ENCODE assay signal across 10 cellular contexts in the genomic region with DNA sequence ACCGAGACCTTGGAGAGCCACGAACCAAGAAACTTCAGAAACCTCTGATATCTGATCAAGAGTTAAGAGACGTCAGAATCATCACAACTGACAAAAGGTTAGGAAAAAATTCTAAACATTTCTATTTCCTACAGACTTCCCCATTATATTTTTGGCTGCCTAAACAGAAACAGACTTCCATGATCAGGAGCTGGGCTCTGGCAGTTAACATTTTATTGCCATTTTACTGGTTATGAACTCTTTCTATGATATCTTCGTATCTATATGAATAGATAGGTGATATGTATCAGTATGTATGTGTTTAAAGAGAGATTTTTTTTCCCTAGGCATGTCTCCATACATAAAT. TPM values are rescaled to one million over a fixed set of nuclear protein-coding genes. Genes with fewer than 3 reads are reported as not detected.
A peak's percentile ranks its signal among the peaks of the same experiment; 100 is the strongest.
DNase-seq lines count a peak whose midpoint lies in the region; ATAC-seq, FAIRE-seq and TF ChIP-seq lines count a peak whose summit lies in the region.
"Had no signal": no experiment of that assay in that cellular context is flagged by ENCODE, and none has a peak within 500 bp of the region (broad histone marks: within the 10 kb centered on the region; RNA-seq: fewer than 3 reads in every experiment).

No MANE protein-coding gene starts in this region.

- ATAC-seq in GM18519 (IDR thresholded peaks at IDR 0.05; ENCODE audit: low FRiP score, unreplicated experiment): no peak

- no peaks in the 10 kb centered on the region for H3K27me3 ChIP-seq in Loucy (ENCODE audit: insufficient read depth, low read length, poor library complexity, severe bottlenecking)

- TF ChIP-seq CTCF in Loucy (conservative IDR thresholded peaks at IDR 0.05; ENCODE audit: low read length) (no peak; the same call in 1 of the 2 replicates), epithelial cell of proximal tubule (conservative IDR thresholded peaks at IDR 0.05; ENCODE audit: low read depth, low read length) (no peak)

- H3K9me3 ChIP-seq in Loucy (ENCODE audit: insufficient read depth, low read depth, low read length): no peaks in the 10 kb centered on the region

- H3K9me2 ChIP-seq in Loucy (replicated peaks; ENCODE audit: low read depth, low read length): no peaks in the 10 kb centered on the region

- no peak for FAIRE-seq in urothelium cell line (lab: Jason Lieb, UNC)

- H3K79me2 ChIP-seq in Loucy (ENCODE audit: insufficient read depth, low read length): no peaks in the 10 kb centered on the region

- peak overlapping the region; percentile 66 for H3K9ac ChIP-seq in Loucy (ENCODE audit: low read depth, low read length, poor library complexity, severe bottlenecking)

- H3K4me3 ChIP-seq in Loucy (ENCODE audit: low read length, poor library complexity, severe bottlenecking) (peak overlapping the region; percentile 71), epithelial cell of proximal tubule (ENCODE audit: low read depth, low read length) (peak overlapping the region; percentile 47), skeletal muscle cell (ENCODE audit: low read depth, low read length) (peak overlapping the region; percentile 33)

- H3K4me2 ChIP-seq in Loucy (ENCODE audit: low read depth, low read length, poor library complexity, severe bottlenecking): peak overlapping the region; percentile 54

- H3F3A ChIP-seq in Loucy (ENCODE audit: low read depth): no peaks in the 10 kb centered on the region

- peaks cover 31% of the 10 kb centered on the region for H3K4me1 ChIP-seq in Loucy (ENCODE audit: insufficient read depth, low read length, poor library complexity, severe bottlenecking)

- H3K36me3 ChIP-seq in Loucy (ENCODE audit: insufficient read depth, low read length): no peaks in the 10 kb centered on the region

- DNase-seq in SIG-M5 treated with dmso at 0.1 percent for 504 hours (lab: John Stamatoyannopoulos, UW; ENCODE audit: unreplicated experiment) (peak; percentile 50), SIG-M5 (lab: John Stamatoyannopoulos, UW) (no peak), epithelial cell of proximal tubule (ENCODE audit: low read depth) (no peak), skeletal muscle cell (ENCODE audit: low read depth) (no peak), COLO668 (lab: John Stamatoyannopoulos, UW; ENCODE audit: unreplicated experiment) (no peak), urothelium cell line (ENCODE audit: low spot score) (no peak)
- DNase-seq: NCI-H2171 had no signal

- peak overlapping the region; percentile 61 for H2AFZ ChIP-seq in Loucy (ENCODE audit: low read length)

- no peaks in the 10 kb centered on the region for H4K20me1 ChIP-seq in Loucy (ENCODE audit: insufficient read depth, low read length, poor library complexity, severe bottlenecking)

RNA-seq across cellular contexts. Expression of gene PPP1R1C, which starts 31.1 kb away (rescaled TPM):
- total RNA-seq in epithelial cell of proximal tubule: 0.35 TPM in 1 of 2 replicates, not detected in the other
- total RNA-seq: activated T-cell treated with anti-CD3 and anti-CD28 coated beads, Interleukin-2, amount 50 U/mL, for 4 hours had no signal
